ENCODE assay signal across 1 cellular context in genomic region chr16:86395477-86395876, GRCh38.
TF ChIP-seq lines count a peak whose summit lies in the region.

No MANE protein-coding gene starts in this region.

TF ChIP-seq in SK-N-SH, 30 proteins besides CTCF, POLR2A, EP300 and RAD21 (continued from another document):
- TF ChIP-seq ZBTB33 (IDR thresholded peaks at IDR 0.05; ENCODE audit: borderline replicate concordance, low read depth) (no peak), RXRA (IDR thresholded peaks at IDR 0.05; ENCODE audit: borderline replicate concordance, low read depth) (no peak), TEAD4 (IDR thresholded peaks at IDR 0.05; ENCODE audit: borderline replicate concordance, insufficient read depth) (no peak), EZH2phosphoT487 (IDR thresholded peaks at IDR 0.05; ENCODE audit: borderline replicate concordance, low read depth) (no peak), RFX5 (IDR thresholded peaks at IDR 0.05; ENCODE audit: low read length) (no peak), GABPA (IDR thresholded peaks at IDR 0.05; ENCODE audit: low read depth) (no peak), USF1 (IDR thresholded peaks at IDR 0.05; ENCODE audit: borderline replicate concordance, low read depth) (no peak), MAX (IDR thresholded peaks at IDR 0.05; ENCODE audit: low read depth) (no peak), YY1 (IDR thresholded peaks at IDR 0.05; ENCODE audit: low read depth) (no peak), TAF1 (IDR thresholded peaks at IDR 0.05; ENCODE audit: borderline replicate concordance, low read depth, low read length) (no peak), FOXM1 (IDR thresholded peaks at IDR 0.05; ENCODE audit: low read depth) (no peak), MEF2A (IDR thresholded peaks at IDR 0.05; ENCODE audit: borderline replicate concordance, low read depth) (no peak)
